In the genomic region with DNA sequence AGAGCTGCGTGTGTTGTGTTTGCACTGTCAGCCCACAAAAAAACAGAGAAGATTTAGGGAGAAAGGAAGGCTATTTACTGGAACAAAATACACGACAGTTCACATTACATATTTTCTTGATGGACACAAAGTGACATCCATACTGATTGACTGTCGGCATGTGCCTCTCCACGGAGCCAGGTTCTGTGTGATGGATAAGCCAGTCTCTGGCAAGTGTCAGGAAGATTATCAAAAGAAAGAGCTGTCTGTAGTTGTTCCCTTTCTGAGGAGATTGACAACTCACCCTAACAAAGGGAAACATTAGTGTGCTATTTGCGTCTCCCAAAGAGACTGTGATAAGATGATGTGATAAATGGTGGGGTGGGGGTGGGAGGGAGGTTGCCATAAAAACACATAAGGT, we compare ENCODE assay signal across 24 cellular contexts.
"Had no signal": no experiment of that assay in that cellular context is flagged by ENCODE, and none has a peak within 500 bp of the region (broad histone marks: within the 10 kb centered on the region; RNA-seq: fewer than 3 reads in every experiment).

No MANE protein-coding gene starts in this region.

- H3K9me3 ChIP-seq: gastrocnemius medialis, heart right ventricle, left lung, mucosa of descending colon, psoas muscle, spleen, stomach, thoracic aorta, transverse colon had no signal

- DNase-seq: cortex of kidney; dorsolateral prefrontal cortex; effector CD8-positive, alpha-beta T cell; gastrocnemius medialis; heart right ventricle; immature natural killer cell; left lung; mesenchymal stem cell; mucosa of descending colon; naive thymus-derived CD8-positive, alpha-beta T cell; psoas muscle; retina; spleen; stimulated activated CD4-positive, alpha-beta T cell treated with anti-CD3 and anti-CD28 coated beads, Interleukin-15, amount 100 ng/mL, for 24 hours; stimulated activated CD4-positive, alpha-beta T cell treated with anti-CD3 and anti-CD28 coated beads, Interleukin-1b, Interleukin-23, amount 100 ng/mL, for 48 hours; stimulated activated CD4-positive, alpha-beta T cell treated with anti-CD3 and anti-CD28 coated beads, Interleukin-4, amount 100 ng/mL, for 24 hours; stimulated activated naive B cell treated with anti-CD40 and anti-IgM and Interleukin-4, amounts not matched to agents 10 μg/mL and 1 μg/mL and 100 μg/mL, for 72 hours; stomach; substantia nigra; transverse colon had no signal

- ATAC-seq: esophagus mucosa; gastrocnemius medialis; left lung; mucosa of descending colon; naive thymus-derived CD8-positive, alpha-beta T cell; psoas muscle; sciatic nerve; stimulated activated naive B cell treated with anti-CD40 and anti-IgM and Interleukin-4, amounts not matched to agents 10 μg/mL and 1 μg/mL and 100 μg/mL, for 72 hours had no signal

- H3K4me1 ChIP-seq: left lung, psoas muscle, spleen, stomach, transverse colon had no signal

- H3K36me3 ChIP-seq: gastrocnemius medialis, heart right ventricle, left lung, spleen, stomach, thoracic aorta, transverse colon had no signal

- H3K27ac ChIP-seq: dorsolateral prefrontal cortex, gastrocnemius medialis, heart right ventricle, left lung, psoas muscle, spleen, stomach, thoracic aorta, transverse colon had no signal

- H3K4me3 ChIP-seq: dorsolateral prefrontal cortex, gastrocnemius medialis, heart right ventricle, left lung, lung, mucosa of descending colon, psoas muscle, spleen, stomach, thoracic aorta, transverse colon had no signal
